ENCODE assay signal across 8 cellular contexts in the genomic region with DNA sequence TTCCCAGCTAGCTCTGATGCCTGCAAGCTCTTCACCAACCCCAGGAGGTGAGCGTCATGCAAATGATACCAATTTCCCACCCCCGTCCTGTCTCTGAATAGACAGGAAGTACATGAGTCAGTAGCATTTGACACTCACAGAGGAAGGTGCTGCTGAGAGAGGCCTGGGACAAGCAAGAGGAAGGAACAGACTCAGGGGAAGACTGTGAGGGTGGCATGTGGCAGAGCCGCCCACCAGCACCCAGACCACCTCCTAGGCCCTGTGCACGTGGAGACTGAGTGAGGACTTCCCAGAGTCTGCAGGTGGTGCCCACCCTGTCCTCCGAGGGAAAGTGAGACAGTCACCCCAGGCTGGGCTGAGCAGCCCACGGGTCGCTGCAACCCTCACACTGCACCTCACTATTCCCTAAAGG.
DNase-seq lines count a peak whose midpoint lies in the region; ATAC-seq and TF ChIP-seq lines count a peak whose summit lies in the region.

No MANE protein-coding gene starts in this region.

- H3K9me3 ChIP-seq in osteoblast (ENCODE audit: low read depth, low read length) (no peaks in the 10 kb centered on the region), PC-9 (ENCODE audit: insufficient read depth, low read depth) (no peaks in the 10 kb centered on the region)

- H3K27ac Mint-ChIP-seq in activated naive CD4-positive, alpha-beta T cell treated with anti-CD3 and anti-CD28 coated beads, Interleukin-2, amount 50 U/mL, for 72 hours, result peak overlapping the region in 1 of 2 donors; percentile 49

- ATAC-seq in HG03025 (IDR thresholded peaks at IDR 0.05; ENCODE audit: low FRiP score, unreplicated experiment), result peak; percentile 90
- peak; percentile 99 for ATAC-seq in activated naive CD4-positive, alpha-beta T cell treated with anti-CD3 and anti-CD28 coated beads, Interleukin-2, amount 50 U/mL, for 72 hours

- H3F3A ChIP-seq in PC-9 (ENCODE audit: insufficient read depth, low read depth), result no peaks in the 10 kb centered on the region

- no peaks in the 10 kb centered on the region for H4K20me1 ChIP-seq in osteoblast (ENCODE audit: insufficient read depth, low read length)
- no peaks in the 10 kb centered on the region for H4K20me1 ChIP-seq in PC-9 (ENCODE audit: insufficient read depth)

- H3K4me2 ChIP-seq in osteoblast (ENCODE audit: insufficient read depth, low read length) (no peak overlapping the region), PC-9 (no peak overlapping the region)

- H3K79me2 ChIP-seq in osteoblast (ENCODE audit: insufficient read depth, low read length) (no peaks in the 10 kb centered on the region), PC-9 (ENCODE audit: low read depth) (no peaks in the 10 kb centered on the region)

- H3K9me3 Mint-ChIP-seq in activated naive CD4-positive, alpha-beta T cell treated with anti-CD3 and anti-CD28 coated beads, Interleukin-2, amount 50 U/mL, for 72 hours, result peaks cover 4 to 6% of the 10 kb centered on the region in 2 donors

- DNase-seq in activated gamma-delta T cell treated with Interleukin-2 at 50 U/mL for 16 hours (peak; percentile 44), activated gamma-delta T cell (lab: John Stamatoyannopoulos, UW) (no peak), RPMI8226 (peak; percentile 42), nucleus accumbens (lab: John Stamatoyannopoulos, UW) (peak in 30 of 56 donors; percentile 7 to 75 (median 42)), osteoblast (ENCODE audit: insufficient read length, low spot score, missing footprints) (no peak), PC-9 (no peak)
- peak; percentile 48 to 60 for DNase-seq in activated naive CD4-positive, alpha-beta T cell treated with anti-CD3 and anti-CD28 coated beads, Interleukin-2, amount 50 U/mL, for 72 hours (ENCODE audit: low spot score in 2 of 2)

- no peak overlapping the region for H2AFZ ChIP-seq in osteoblast (ENCODE audit: low read length)
- no peak overlapping the region for H2AFZ ChIP-seq in PC-9

- H3K9me2 ChIP-seq in PC-9 (ENCODE audit: insufficient read depth), result no peaks in the 10 kb centered on the region

- intact Hi-C loops in PC-9 (cut with micrococcal nuclease; ENCODE audit: unreplicated experiment), result no loop called here

- TF ChIP-seq CTCF in osteoblast (IDR thresholded peaks at IDR 0.05; ENCODE audit: extremely low read depth, low read depth, low read length) (no peak), PC-9 (conservative IDR thresholded peaks at IDR 0.05) (no peak)

- CTCF ChIA-PET in PC-9 (lab: Charles Lee), result no interaction called here

- H3K27me3 ChIP-seq in osteoblast (ENCODE audit: insufficient read depth, low read length) (no peaks in the 10 kb centered on the region), PC-9 (ENCODE audit: insufficient read depth, low read depth) (peaks cover 96% of the 10 kb centered on the region)

- POLR2A ChIA-PET in PC-9 (lab: Charles Lee; ENCODE audit: unreplicated experiment), result no interaction called here

- peaks cover 6% of the 10 kb centered on the region in 2 donors for H3K36me3 Mint-ChIP-seq in activated naive CD4-positive, alpha-beta T cell treated with anti-CD3 and anti-CD28 coated beads, Interleukin-2, amount 50 U/mL, for 72 hours

- H3K4me1 ChIP-seq in osteoblast (ENCODE audit: insufficient read depth, low read length) (no peaks in the 10 kb centered on the region), PC-9 (replicated peaks; ENCODE audit: insufficient read depth) (no peaks in the 10 kb centered on the region)

- H3K27ac ChIP-seq in osteoblast (ENCODE audit: low read depth, low read length), result no peak overlapping the region
- H3K27ac ChIP-seq in PC-9, result no peak overlapping the region

- BruUV-seq in PC-9 (replicated peaks; lab: Mats Ljungman, UMichigan), result no TSS peak

- H3K36me3 ChIP-seq in osteoblast (ENCODE audit: insufficient read depth, low read length) (no peaks in the 10 kb centered on the region), PC-9 (ENCODE audit: low read depth) (no peaks in the 10 kb centered on the region)

- H3K4me3 ChIP-seq in osteoblast (ENCODE audit: insufficient read depth, low read length) (no peak overlapping the region), PC-9 (no peak overlapping the region)

Comparison
In these comparisons a context has a peak if more than half of its experiments do, and no peak if none do; other contexts are left out.
1. DNase-seq: peak in activated gamma-delta T cell treated with Interleukin-2 at 50 U/mL for 16 hours (single experiment), RPMI8226 (single experiment), activated naive CD4-positive, alpha-beta T cell treated with anti-CD3 and anti-CD28 coated beads, Interleukin-2, amount 50 U/mL, for 72 hours (2 of 2) and nucleus accumbens (30 of 56); none in activated gamma-delta T cell (single experiment), osteoblast (single experiment) and PC-9 (0 of 2).